In the genomic region with DNA sequence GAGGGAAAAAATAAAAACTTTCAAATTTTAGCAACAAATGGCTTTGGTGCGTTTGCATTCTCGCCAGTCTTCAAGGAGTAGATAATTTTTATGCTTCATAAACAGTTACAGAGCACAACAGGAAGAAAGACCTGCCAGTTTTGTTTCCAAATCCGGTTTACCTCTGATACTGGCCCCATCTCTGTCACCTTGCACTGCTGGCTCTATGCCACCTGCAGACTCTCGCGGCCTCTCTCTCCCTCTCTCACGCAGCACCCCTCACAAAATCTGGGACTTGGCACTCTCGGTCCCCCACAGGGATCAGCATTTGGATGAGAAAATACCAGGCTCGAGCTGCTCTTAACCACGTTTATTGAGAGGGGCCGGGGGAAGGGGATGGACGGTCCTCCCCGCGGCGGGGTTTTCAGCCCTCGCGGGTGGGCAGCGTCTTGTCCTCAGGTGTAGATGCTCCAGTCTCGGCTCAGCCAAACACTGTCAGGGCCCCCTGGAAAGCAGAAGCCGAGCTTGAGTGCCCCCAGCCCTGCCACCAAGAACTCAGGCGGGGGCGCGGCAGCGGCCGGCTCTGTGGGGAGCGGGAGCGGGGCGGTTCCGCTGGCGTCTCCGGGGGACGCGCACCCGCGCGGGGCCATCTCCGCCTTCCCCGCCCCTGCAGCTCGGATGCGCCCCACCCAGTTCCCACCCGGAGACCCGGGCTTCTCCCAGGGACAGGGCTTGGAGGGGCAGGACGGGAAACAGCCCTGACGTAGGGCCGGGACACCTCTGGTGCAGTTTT, we compare ENCODE assay signal across 1 cellular context.
TF ChIP-seq lines count a peak whose summit lies in the region.

No MANE protein-coding gene starts in this region.

TF ChIP-seq in H1, 55 proteins besides CTCF, POLR2A, EP300 and RAD21:
- TF ChIP-seq SAP30 (IDR thresholded peaks at IDR 0.05; ENCODE audit: insufficient read depth, insufficient replicate concordance, low read length) (no peak), SIX5 (IDR thresholded peaks at IDR 0.05; ENCODE audit: low read depth, low read length) (no peak), CHD1 (IDR thresholded peaks at IDR 0.05; ENCODE audit: low read depth, low read length) (no peak), MAFK (IDR thresholded peaks at IDR 0.05; ENCODE audit: low read depth, low read length) (no peak), TCF12 (IDR thresholded peaks at IDR 0.05; ENCODE audit: low read depth, low read length) (no peak), NRF1 (IDR thresholded peaks at IDR 0.05; ENCODE audit: low read depth, low read length) (no peak), TBP (IDR thresholded peaks at IDR 0.05; ENCODE audit: low read depth, low read length) (no peak), CBX8 (IDR thresholded peaks at IDR 0.05; ENCODE audit: borderline replicate concordance, low read depth, low read length) (no peak), KDM5A (IDR thresholded peaks at IDR 0.05; ENCODE audit: low read length) (no peak)
